In genomic region chr18:65610939-65611338, GRCh38 we compare ENCODE assay signal across 24 cellular contexts.
"Had no signal": no experiment of that assay in that cellular context is flagged by ENCODE, and none has a peak within 500 bp of the region (broad histone marks: within the 10 kb centered on the region; RNA-seq: fewer than 3 reads in every experiment).

No MANE protein-coding gene starts in this region.

- H3K27me3 ChIP-seq: colonic mucosa, esophagus muscularis mucosa, left lung had no signal

- H3K9me3 ChIP-seq: colonic mucosa, esophagus muscularis mucosa, prostate gland had no signal

- H3K4me3 ChIP-seq: colonic mucosa, esophagus muscularis mucosa, left lung, prostate gland, skin epidermis had no signal

- H3K27ac Mint-ChIP-seq: activated B cell treated with CpG ODN at 0.5 μM for 24 hours; activated CD8-positive, alpha-beta T cell treated with anti-CD3 and anti-CD28 coated beads, Interleukin-2, amount 10 ng/mL, durations not matched to agents 7 days and 5 days; activated naive CD8-positive, alpha-beta T cell treated with anti-CD3 and anti-CD28 coated beads for 36 hours; activated T-cell treated with anti-CD3 and anti-CD28 coated beads, Interleukin-2, amount 50 U/mL, for 72 hours; brain; natural killer cell had no signal

- DNase-seq: activated B cell treated with CpG ODN at 0.5 μM for 24 hours; activated CD4-positive, alpha-beta T cell treated with anti-CD3 and anti-CD28 coated beads for 48 hours; activated CD8-positive, alpha-beta memory T cell treated with anti-CD3 and anti-CD28 coated beads, Interleukin-2, amount 50 U/mL, for 48 hours; activated CD8-positive, alpha-beta T cell treated with anti-CD3 and anti-CD28 coated beads, Interleukin-2, amount 10 ng/mL, durations not matched to agents 7 days and 5 days; activated gamma-delta T cell treated with Interleukin-2 at 50 U/mL for 16 hours; activated naive CD8-positive, alpha-beta T cell treated with anti-CD3 and anti-CD28 coated beads for 36 hours; activated T-cell treated with anti-CD3 and anti-CD28 coated beads, Interleukin-2, amount 50 U/mL, for 72 hours; central memory CD4-positive, alpha-beta T cell; colonic mucosa; hypothalamus; kidney; left lung; natural killer cell; occipital lobe; right cardiac atrium; stimulated activated CD4-positive, alpha-beta T cell treated with anti-CD3 and anti-CD28 coated beads, Interleukin-4, amount 100 ng/mL, for 4 hours; stimulated activated CD8-positive, alpha-beta memory T cell treated with anti-CD3 and anti-CD28 coated beads, Interleukin-4, amount 100 ng/mL, for 48 hours; stimulated activated naive CD8-positive, alpha-beta T cell treated with anti-CD3 and anti-CD28 coated beads, Interleukin-15, Interleukin-2, amounts not matched to agents 100 U/mL and 50 U/mL, for 24 hours; T-helper 2 cell; trophoblast cell had no signal

- H3K4me3 Mint-ChIP-seq: activated B cell treated with CpG ODN at 0.5 μM for 24 hours; activated CD8-positive, alpha-beta T cell treated with anti-CD3 and anti-CD28 coated beads, Interleukin-2, amount 10 ng/mL, durations not matched to agents 7 days and 5 days; activated naive CD8-positive, alpha-beta T cell treated with anti-CD3 and anti-CD28 coated beads for 36 hours; activated T-cell treated with anti-CD3 and anti-CD28 coated beads, Interleukin-2, amount 50 U/mL, for 72 hours; brain; natural killer cell had no signal

- H3K9me3 Mint-ChIP-seq: activated B cell treated with CpG ODN at 0.5 μM for 24 hours had no signal

- H3K36me3 Mint-ChIP-seq: activated naive CD8-positive, alpha-beta T cell treated with anti-CD3 and anti-CD28 coated beads for 36 hours; brain; natural killer cell had no signal

- H3K4me1 ChIP-seq: colonic mucosa, esophagus muscularis mucosa, left lung, prostate gland had no signal

- H3K27me3 Mint-ChIP-seq: activated B cell treated with CpG ODN at 0.5 μM for 24 hours; activated naive CD8-positive, alpha-beta T cell treated with anti-CD3 and anti-CD28 coated beads for 36 hours had no signal

- H3K36me3 ChIP-seq: colonic mucosa, esophagus muscularis mucosa, left lung, prostate gland had no signal

- H3K4me1 Mint-ChIP-seq: activated B cell treated with CpG ODN at 0.5 μM for 24 hours; activated naive CD8-positive, alpha-beta T cell treated with anti-CD3 and anti-CD28 coated beads for 36 hours; natural killer cell had no signal

- H3K27ac ChIP-seq: colonic mucosa, esophagus muscularis mucosa, left lung, prostate gland, skin epidermis had no signal

- FAIRE-seq: kidney had no signal
